12 cellular contexts compared by ENCODE assay signal in genomic region chr14:70096866-70097265, GRCh38.
DNase-seq lines count a peak whose midpoint lies in the region; ATAC-seq, FAIRE-seq and TF ChIP-seq lines count a peak whose summit lies in the region.
"Had no signal": no experiment of that assay in that cellular context is flagged by ENCODE, and none has a peak within 500 bp of the region (broad histone marks: within the 10 kb centered on the region; RNA-seq: fewer than 3 reads in every experiment).

No MANE protein-coding gene starts in this region.

- no peak for TF ChIP-seq EP300 in HepG2 (IDR thresholded peaks at IDR 0.05; ENCODE audit: low read depth in 2 of 2, low read length in 2 of 2)
- TF ChIP-seq EP300 in HepG2 (CRISPR knock-in tag; IDR thresholded peaks at IDR 0.05; ENCODE audit: borderline replicate concordance): no peak

- H3K4me2 ChIP-seq in HepG2 (ENCODE audit: low read depth, low read length) (no peak overlapping the region), fibroblast of lung (ENCODE audit: extremely low read depth, insufficient read depth, low read length) (no peak overlapping the region)

- TF ChIP-seq POLR2A in HepG2 (IDR thresholded peaks at IDR 0.05; ENCODE audit: insufficient read depth in 1 of 2, low read depth in 2 of 2, low read length in 2 of 2): no peak
- TF ChIP-seq POLR2A in right lobe of liver (IDR thresholded peaks at IDR 0.05): no peak

- intact Hi-C loops in HepG2 (cut with micrococcal nuclease; ENCODE audit: unreplicated experiment) (loop anchor here (10.0 kb wide), 1 partner anchor 468 kb away; no protein-coding TSS in a partner anchor), right lobe of liver (cut with DNase I) (no loop called here), Panc1 (cut with micrococcal nuclease; ENCODE audit: unreplicated experiment) (no loop called here)

- H3K79me2 ChIP-seq in HepG2 (ENCODE audit: insufficient read depth, low read length): no peaks in the 10 kb centered on the region
- no peaks in the 10 kb centered on the region for H3K79me2 ChIP-seq in fibroblast of lung (ENCODE audit: control insufficient read depth, insufficient read depth, low read length)

- H2AFZ ChIP-seq in HepG2 (ENCODE audit: low read length) (no peak overlapping the region), fibroblast of lung (ENCODE audit: low read length) (no peak overlapping the region)

- H4K20me1 ChIP-seq in HepG2 (ENCODE audit: insufficient read depth, low read length) (no peaks in the 10 kb centered on the region), fibroblast of lung (ENCODE audit: control insufficient read depth, extremely low read depth, insufficient read depth, low read length) (no peaks in the 10 kb centered on the region)

- TF ChIP-seq CTCF in HepG2 (CRISPR knock-in tag; IDR thresholded peaks at IDR 0.05): peak; percentile 47
- no peak for TF ChIP-seq CTCF in right lobe of liver (IDR thresholded peaks at IDR 0.05)
- peak; percentile 47 for TF ChIP-seq CTCF in Panc1 (IDR thresholded peaks at IDR 0.05)
- TF ChIP-seq CTCF in fibroblast of lung (conservative IDR thresholded peaks at IDR 0.05 in 1 of 2, IDR thresholded peaks at IDR 0.05 in 1 of 2; ENCODE audit: low read depth in 1 of 2, low read length in 2 of 2): peak; percentile 31 to 48
- TF ChIP-seq CTCF in GM10266 (IDR thresholded peaks at IDR 0.05; ENCODE audit: control insufficient read depth, insufficient read depth, low read depth, missing control alignments): no peak
- no peak for TF ChIP-seq CTCF in GM10248 (IDR thresholded peaks at IDR 0.05; ENCODE audit: control extremely low read depth, extremely low read depth, low read depth, missing control alignments)

- peak; percentile 9 for DNase-seq in HepG2 (ENCODE audit: low spot score)
- no peak for DNase-seq in right lobe of liver
- DNase-seq in Panc1 (ENCODE audit: low read depth, low spot score): no peak
- peak in 1 of 2 donors; percentile 3 for DNase-seq in fibroblast of lung (ENCODE audit: low read depth in 2 of 2)
- DNase-seq in GM10266 (ENCODE audit: extremely low spot score): no peak
- DNase-seq in GM10248 (ENCODE audit: extremely low spot score): no peak
- DNase-seq: CD4-positive, alpha-beta memory T cell; left cardiac atrium; stimulated activated CD4-positive, alpha-beta T cell treated with anti-CD3 and anti-CD28 coated beads, Interleukin-12 subunit alpha, Interleukin-12 subunit beta, amount 100 ng/mL, for 4 hours had no signal

- H3K9me3 ChIP-seq in HepG2 (ENCODE audit: low read length): no peaks in the 10 kb centered on the region
- H3K9me3 ChIP-seq in right lobe of liver: no peaks in the 10 kb centered on the region
- H3K9me3 ChIP-seq in Panc1 (ENCODE audit: control insufficient read depth, insufficient read depth, low read depth, low read length): no peaks in the 10 kb centered on the region
- no peaks in the 10 kb centered on the region for H3K9me3 ChIP-seq in fibroblast of lung (ENCODE audit: control insufficient read depth, insufficient read depth, low read depth, low read length)

- H3K4me3 ChIP-seq in HepG2 (replicated peaks in 1 of 3; ENCODE audit: insufficient read depth in 1 of 3, low read depth in 2 of 3, low read length in 3 of 3) (no peak overlapping the region), right lobe of liver (no peak overlapping the region), Panc1 (ENCODE audit: low read depth in 2 of 2, low read length in 2 of 2) (no peak overlapping the region), fibroblast of lung (replicated peaks in 1 of 4; ENCODE audit: control extremely low read depth in 1 of 4, insufficient read depth in 1 of 4, low read depth in 3 of 4, low read length in 4 of 4) (no peak overlapping the region)

- in situ Hi-C loops in HepG2 (cut with HindIII; ENCODE audit: extremely low pct_ligation_motif_present, low pct_unique_long_range_greater_than_20kb) (loop anchor here (25.0 kb wide), 1 partner anchor 465 kb away; no protein-coding TSS in a partner anchor), Panc1 (cut with HindIII; ENCODE audit: low pct_unique_long_range_greater_than_20kb, low sequenced_read_pairs) (no loop called here)

- CTCF ChIA-PET in HepG2 (lab: Yijun Ruan, JAX; ENCODE audit: low intra/inter-chr PET ratio, low total read pairs) (no interaction called here), Panc1 (lab: Charles Lee) (no interaction called here), GM10248 (lab: Yijun Ruan, JAX) (interaction anchor here (1.4 to 2.1 kb wide), 2 partner anchors 9 to 23 kb away, joined by 4 to 7 read pairs; no protein-coding TSS in a partner anchor)

- BruUV-seq in HepG2 (replicated peaks; lab: Mats Ljungman, UMichigan): no TSS peak
- BruUV-seq in Panc1 (replicated peaks; lab: Mats Ljungman, UMichigan): no TSS peak

- H3K27ac ChIP-seq in HepG2 (ENCODE audit: extremely low read length, insufficient read depth, low read length) (no peak overlapping the region), right lobe of liver (no peak overlapping the region), Panc1 (ENCODE audit: low read length) (no peak overlapping the region), fibroblast of lung (ENCODE audit: insufficient read depth, low read length) (no peak overlapping the region)

- TF ChIP-seq RAD21 in HepG2 (CRISPR knock-in tag; IDR thresholded peaks at IDR 0.05): no peak

- ATAC-seq in HepG2: peak; percentile 92
- ATAC-seq in right lobe of liver: no peak
- ATAC-seq in Panc1: no peak
- ATAC-seq in HG02970 (IDR thresholded peaks at IDR 0.05; ENCODE audit: low FRiP score, unreplicated experiment): no peak
- ATAC-seq in HG02938 (IDR thresholded peaks at IDR 0.05; ENCODE audit: unreplicated experiment): no peak

- POLR2A ChIA-PET in HepG2 (lab: Yijun Ruan, JAX) (no interaction called here), Panc1 (lab: Charles Lee) (no interaction called here), GM10248 (lab: Yijun Ruan, JAX) (no interaction called here)

- 24% methylated on average over 4 of the region's 4 CpGs for WGBS in HepG2 (ENCODE audit: low lambda C conversion rate)
- WGBS in right lobe of liver (ENCODE audit: insufficient coverage, low coverage, low lambda C conversion rate, missing lambda C conversion rate): 43% methylated on average over 4 of the region's 4 CpGs

- H3K9ac ChIP-seq in HepG2 (ENCODE audit: insufficient read depth, low read depth, low read length) (no peak overlapping the region), fibroblast of lung (ENCODE audit: insufficient read depth, low read length) (no peak overlapping the region)

- H3K36me3 ChIP-seq in HepG2 (replicated peaks in 1 of 2; ENCODE audit: control insufficient read depth in 1 of 2, insufficient read depth in 2 of 2, low read length in 2 of 2) (no peaks in the 10 kb centered on the region), right lobe of liver (no peaks in the 10 kb centered on the region), Panc1 (ENCODE audit: control insufficient read depth, insufficient read depth, low read length) (no peaks in the 10 kb centered on the region), fibroblast of lung (ENCODE audit: control insufficient read depth, insufficient read depth, low read length) (no peaks in the 10 kb centered on the region)

- peaks cover 9% of the 10 kb centered on the region; the same call in 1 of the 2 replicates for H3K4me1 ChIP-seq in HepG2 (ENCODE audit: insufficient read depth, low read length)
- H3K4me1 ChIP-seq in right lobe of liver: no peaks in the 10 kb centered on the region
- H3K4me1 ChIP-seq in Panc1 (ENCODE audit: control insufficient read depth, insufficient read depth, low read length): no peaks in the 10 kb centered on the region
- H3K4me1 ChIP-seq in fibroblast of lung (ENCODE audit: control insufficient read depth, extremely low read depth, insufficient read depth, low read length): no peaks in the 10 kb centered on the region

- H3K27me3 ChIP-seq in HepG2 (ENCODE audit: control insufficient read depth in 1 of 2, insufficient read depth in 2 of 2, low read length in 2 of 2): no peaks in the 10 kb centered on the region; a peak in 2 of 5 replicates
- H3K27me3 ChIP-seq in right lobe of liver: no peaks in the 10 kb centered on the region
- H3K27me3 ChIP-seq in Panc1 (ENCODE audit: control insufficient read depth, insufficient read depth, low read length): peaks cover 5% of the 10 kb centered on the region
- H3K27me3 ChIP-seq in fibroblast of lung (ENCODE audit: control insufficient read depth, insufficient read depth, low read length): no peaks in the 10 kb centered on the region

- FAIRE-seq in HepG2 (lab: Jason Lieb, UNC): peak; percentile 49
- FAIRE-seq: colon had no signal

TF ChIP-seq in HepG2, 621 proteins besides CTCF, POLR2A, EP300 and RAD21:
- TF ChIP-seq ZBTB21 (CRISPR knock-in tag; IDR thresholded peaks at IDR 0.05): no peak
- peak; percentile 42 for TF ChIP-seq STAG1 (CRISPR knock-in tag; IDR thresholded peaks at IDR 0.05)

Comparison
In these comparisons a context has a peak if more than half of its experiments do, and no peak if none do; other contexts are left out.
1. CTCF ChIP-seq: peak in HepG2 (single experiment), Panc1 (single experiment) and fibroblast of lung (2 of 2); none in right lobe of liver (0 of 4), GM10266 (single experiment) and GM10248 (single experiment).